In the genomic region with DNA sequence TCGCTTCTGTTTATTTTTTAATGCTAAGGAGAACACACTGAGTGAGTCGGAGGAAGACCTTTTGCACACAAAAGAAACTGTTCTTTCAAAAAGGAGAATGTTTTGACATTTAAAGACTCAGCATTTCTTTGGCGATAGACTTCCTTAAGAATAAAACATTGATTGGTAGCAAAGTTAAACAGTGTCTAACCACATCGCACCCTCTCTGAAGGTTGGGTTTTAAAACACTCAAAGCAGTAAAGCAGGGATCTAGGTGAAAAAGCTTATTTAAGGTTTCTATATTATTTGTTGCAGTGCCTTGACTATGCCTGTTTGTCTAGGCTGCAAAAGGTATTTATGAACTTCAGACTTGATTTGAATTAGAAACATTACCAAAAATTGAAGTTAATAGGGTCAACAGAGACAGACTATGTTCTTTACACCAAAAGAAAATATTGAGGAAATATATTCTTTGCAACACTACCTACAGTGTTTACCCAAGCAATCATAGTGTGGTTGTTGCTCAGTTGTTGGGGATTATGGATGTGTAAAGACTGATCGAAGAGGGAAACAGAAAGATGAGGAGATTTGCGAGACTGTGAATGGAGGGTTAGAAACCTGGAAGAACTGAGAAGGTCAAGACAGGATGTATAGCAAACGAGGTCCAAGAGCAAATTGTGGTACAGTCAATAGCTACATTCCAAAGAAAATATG, we compare ENCODE assay signal across 1 cellular context.
TF ChIP-seq lines count a peak whose summit lies in the region.

No MANE protein-coding gene starts in this region.

TF ChIP-seq in IMR-90, 13 proteins besides CTCF, POLR2A, EP300 and RAD21:
- TF ChIP-seq RCOR1 (IDR thresholded peaks at IDR 0.05; ENCODE audit: insufficient replicate concordance, low read length) (no peak), SMC3 (IDR thresholded peaks at IDR 0.05; ENCODE audit: low read depth, low read length) (no peak), CHD1 (IDR thresholded peaks at IDR 0.05; ENCODE audit: low read depth, low read length) (no peak), CEBPB (IDR thresholded peaks at IDR 0.05; ENCODE audit: low read depth, low read length) (no peak), MAZ (IDR thresholded peaks at IDR 0.05; ENCODE audit: borderline replicate concordance, low read depth, low read length) (no peak), FOS (IDR thresholded peaks at IDR 0.05; ENCODE audit: low read depth, low read length) (no peak), MXI1 (IDR thresholded peaks at IDR 0.05; ENCODE audit: borderline replicate concordance, low read depth, low read length) (no peak), RFX5 (IDR thresholded peaks at IDR 0.05; ENCODE audit: low read depth, low read length) (no peak), BHLHE40 (IDR thresholded peaks at IDR 0.05; ENCODE audit: low read depth, low read length) (no peak), NFE2L2 (IDR thresholded peaks at IDR 0.05; ENCODE audit: low read depth, low read length) (no peak), MAFK (IDR thresholded peaks at IDR 0.05; ENCODE audit: low read depth, low read length) (no peak)
- TF ChIP-seq, protein P1, sequence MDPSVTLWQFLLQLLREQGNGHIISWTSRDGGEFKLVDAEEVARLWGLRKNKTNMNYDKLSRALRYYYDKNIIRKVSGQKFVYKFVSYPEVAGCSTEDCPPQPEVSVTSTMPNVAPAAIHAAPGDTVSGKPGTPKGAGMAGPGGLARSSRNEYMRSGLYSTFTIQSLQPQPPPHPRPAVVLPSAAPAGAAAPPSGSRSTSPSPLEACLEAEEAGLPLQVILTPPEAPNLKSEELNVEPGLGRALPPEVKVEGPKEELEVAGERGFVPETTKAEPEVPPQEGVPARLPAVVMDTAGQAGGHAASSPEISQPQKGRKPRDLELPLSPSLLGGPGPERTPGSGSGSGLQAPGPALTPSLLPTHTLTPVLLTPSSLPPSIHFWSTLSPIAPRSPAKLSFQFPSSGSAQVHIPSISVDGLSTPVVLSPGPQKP (IDR thresholded peaks at IDR 0.05; ENCODE audit: borderline replicate concordance, low read depth, low read length): no peak
- TF ChIP-seq, protein P2, sequence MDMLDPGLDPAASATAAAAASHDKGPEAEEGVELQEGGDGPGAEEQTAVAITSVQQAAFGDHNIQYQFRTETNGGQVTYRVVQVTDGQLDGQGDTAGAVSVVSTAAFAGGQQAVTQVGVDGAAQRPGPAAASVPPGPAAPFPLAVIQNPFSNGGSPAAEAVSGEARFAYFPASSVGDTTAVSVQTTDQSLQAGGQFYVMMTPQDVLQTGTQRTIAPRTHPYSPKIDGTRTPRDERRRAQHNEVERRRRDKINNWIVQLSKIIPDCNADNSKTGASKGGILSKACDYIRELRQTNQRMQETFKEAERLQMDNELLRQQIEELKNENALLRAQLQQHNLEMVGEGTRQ (IDR thresholded peaks at IDR 0.05; ENCODE audit: low read depth, low read length): no peak
